1 cellular context compared by ENCODE assay signal in genomic region chr20:61874421-61875068, GRCh38.
TF ChIP-seq lines count a peak whose summit lies in the region.

No MANE protein-coding gene starts in this region.

TF ChIP-seq in GM23338, 12 proteins besides CTCF, POLR2A, EP300 and RAD21 (continued from another document):
- TF ChIP-seq JUNB (IDR thresholded peaks at IDR 0.05; ENCODE audit: unreplicated experiment) (no peak), ZNF331 (CRISPR knock-in tag; IDR thresholded peaks at IDR 0.05; ENCODE audit: low read depth) (no peak), ZNF114 (CRISPR knock-in tag; IDR thresholded peaks at IDR 0.05) (no peak), POLR2AphosphoS5 (IDR thresholded peaks at IDR 0.05; ENCODE audit: low read depth) (no peak), NANOG (IDR thresholded peaks at IDR 0.05; ENCODE audit: borderline replicate concordance) (no peak), STAT1 (IDR thresholded peaks at IDR 0.05; ENCODE audit: unreplicated experiment) (no peak), EZH2phosphoT487 (IDR thresholded peaks at IDR 0.05; ENCODE audit: unreplicated experiment) (no peak)
- TF ChIP-seq, protein P1, sequence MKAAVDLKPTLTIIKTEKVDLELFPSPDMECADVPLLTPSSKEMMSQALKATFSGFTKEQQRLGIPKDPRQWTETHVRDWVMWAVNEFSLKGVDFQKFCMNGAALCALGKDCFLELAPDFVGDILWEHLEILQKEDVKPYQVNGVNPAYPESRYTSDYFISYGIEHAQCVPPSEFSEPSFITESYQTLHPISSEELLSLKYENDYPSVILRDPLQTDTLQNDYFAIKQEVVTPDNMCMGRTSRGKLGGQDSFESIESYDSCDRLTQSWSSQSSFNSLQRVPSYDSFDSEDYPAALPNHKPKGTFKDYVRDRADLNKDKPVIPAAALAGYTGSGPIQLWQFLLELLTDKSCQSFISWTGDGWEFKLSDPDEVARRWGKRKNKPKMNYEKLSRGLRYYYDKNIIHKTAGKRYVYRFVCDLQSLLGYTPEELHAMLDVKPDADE (IDR thresholded peaks at IDR 0.05), result no peak
TF ChIP-seq in GM23338: peak in this region for 0.
